8 cellular contexts compared by ENCODE assay signal in the genomic region with DNA sequence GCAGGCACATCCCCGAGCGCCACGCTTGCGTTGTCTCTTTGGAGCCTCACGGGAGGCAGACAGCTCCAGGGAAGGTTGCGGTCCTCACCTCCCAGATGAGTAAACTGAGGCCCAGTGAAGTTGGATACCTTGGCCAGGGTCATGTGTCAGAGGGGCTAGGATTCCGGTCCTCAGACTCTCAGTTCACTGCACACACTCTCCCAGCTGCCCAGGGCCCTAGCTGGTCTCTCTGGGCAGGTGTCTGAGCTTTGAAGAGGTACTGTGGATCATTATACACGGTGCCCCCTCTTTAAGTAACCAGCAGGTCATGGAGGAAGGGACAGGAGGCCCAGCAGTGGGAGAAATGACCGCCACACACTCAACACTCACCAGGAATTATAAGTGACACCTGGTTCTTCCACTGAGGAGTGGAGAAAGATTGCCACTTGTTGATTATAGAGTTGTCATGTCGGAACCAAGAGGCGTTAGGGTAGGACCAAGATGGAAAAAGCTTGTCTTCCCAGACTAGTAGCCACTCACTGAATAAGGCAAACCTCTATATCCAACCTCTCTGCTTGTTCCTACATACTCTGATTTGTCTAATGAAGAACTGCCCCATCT. TPM values are rescaled to one million over a fixed set of nuclear protein-coding genes. Genes with fewer than 3 reads are reported as not detected.
DNase-seq lines count a peak whose midpoint lies in the region; ATAC-seq and TF ChIP-seq lines count a peak whose summit lies in the region.

No MANE protein-coding gene starts in this region.

- ATAC-seq in GM19455 (IDR thresholded peaks at IDR 0.05; ENCODE audit: unreplicated experiment), result peak; percentile 3

- peak overlapping the region; percentile 15 for H3K27ac ChIP-seq in OCI-LY7 (ENCODE audit: low read depth, low read length, poor library complexity, severe bottlenecking)
- peak overlapping the region; percentile 27 for H3K27ac ChIP-seq in parathyroid adenoma

- H3K9me3 ChIP-seq in OCI-LY7 (ENCODE audit: low read length), result no peaks in the 10 kb centered on the region
- no peaks in the 10 kb centered on the region for H3K9me3 ChIP-seq in parathyroid adenoma (ENCODE audit: control insufficient read depth, low read length)

- peak overlapping the region; percentile 89 for H3K4me2 ChIP-seq in OCI-LY7 (ENCODE audit: low read length)
- peak overlapping the region; percentile 99 for H3K4me2 ChIP-seq in parathyroid adenoma (ENCODE audit: low read length)

- DNase-seq in OCI-LY7 (ENCODE audit: low spot score) (no peak), epithelial cell of proximal tubule (ENCODE audit: low read depth) (no peak), NCI-H345 treated with DMSO at 0.1 percent for 48 hours (lab: John Stamatoyannopoulos, UW; ENCODE audit: unreplicated experiment) (no peak), EL (no peak)
- no peak for DNase-seq in stimulated activated CD4-positive, alpha-beta T cell treated with anti-CD3 and anti-CD28 coated beads, Interleukin-1b, Interleukin-23, amount 100 ng/mL, for 48 hours
- no peak for DNase-seq in stimulated activated CD8-positive, alpha-beta memory T cell treated with anti-CD3 and anti-CD28 coated beads, Interleukin-4, amount 100 ng/mL, for 48 hours

- H4K20me1 ChIP-seq in OCI-LY7 (ENCODE audit: insufficient read depth, low read length), result no peaks in the 10 kb centered on the region

- peak overlapping the region; percentile 77; the same call in 1 of the 2 replicates for H2AFZ ChIP-seq in OCI-LY7 (ENCODE audit: low read length)
- peak overlapping the region; percentile 96 for H2AFZ ChIP-seq in parathyroid adenoma

- H3K4me3 ChIP-seq in OCI-LY7 (ENCODE audit: low read depth, low read length, poor library complexity, severe bottlenecking), result peak overlapping the region; percentile 95
- H3K4me3 ChIP-seq in epithelial cell of proximal tubule (ENCODE audit: low read depth, low read length), result peak overlapping the region; percentile 79
- peak overlapping the region; percentile 87 for H3K4me3 ChIP-seq in parathyroid adenoma (ENCODE audit: low read depth, low read length)

- H3K36me3 ChIP-seq in OCI-LY7 (ENCODE audit: insufficient read depth, low read length) (peaks cover 37% of the 10 kb centered on the region), parathyroid adenoma (ENCODE audit: control insufficient read depth, insufficient read depth, low read length) (no peaks in the 10 kb centered on the region)

- H3K4me1 ChIP-seq in OCI-LY7 (ENCODE audit: insufficient read depth, low read length, poor library complexity, severe bottlenecking), result peaks cover 16% of the 10 kb centered on the region
- peaks cover 14% of the 10 kb centered on the region for H3K4me1 ChIP-seq in parathyroid adenoma

- H3K27me3 ChIP-seq in parathyroid adenoma (ENCODE audit: control insufficient read depth, insufficient read depth, low read length), result no peaks in the 10 kb centered on the region

- CTCF ChIA-PET in OCI-LY7 (lab: Charles Lee; ENCODE audit: unreplicated experiment), result no interaction called here

- H3K9me2 ChIP-seq in OCI-LY7 (ENCODE audit: insufficient read depth, low read length), result no peaks in the 10 kb centered on the region

- TF ChIP-seq CTCF in OCI-LY7 (conservative IDR thresholded peaks at IDR 0.05; ENCODE audit: low read length) (no peak), epithelial cell of proximal tubule (conservative IDR thresholded peaks at IDR 0.05; ENCODE audit: low read depth, low read length) (no peak), parathyroid adenoma (IDR thresholded peaks at IDR 0.05) (no peak)

- peaks cover 13% of the 10 kb centered on the region; the same call in 1 of the 2 replicates for H3K79me2 ChIP-seq in OCI-LY7 (ENCODE audit: insufficient read depth, low read depth, low read length)
- no peaks in the 10 kb centered on the region for H3K79me2 ChIP-seq in parathyroid adenoma

- intact Hi-C loops in OCI-LY7 (cut with micrococcal nuclease; ENCODE audit: unreplicated experiment), result loop anchor here (2.0 kb wide), 2 partner anchors 37 to 53 kb away; a partner anchor contains a TSS

- POLR2A ChIA-PET in OCI-LY7 (lab: Charles Lee), result interaction anchor here (0.6 to 4.8 kb wide), 4 partner anchors 17 to 321 kb away, joined by 3 to 29 read pairs (median 4); a partner anchor contains a TSS

- TSS peak; percentile 65 for BruUV-seq in OCI-LY7 (replicated peaks; lab: Mats Ljungman, UMichigan)

- H3K9ac ChIP-seq in parathyroid adenoma, result peak overlapping the region; percentile 64

RNA-seq across cellular contexts. Expression of a gene that starts 0.6 kb away (rescaled TPM):
- 32.0 and 32.6 TPM in 2 replicates for total RNA-seq in OCI-LY7 (2014; rRNA removed; shearing (Covaris generic))
- total RNA-seq in OCI-LY7 (2022) (78.6 and 79.3 TPM in 2 replicates), epithelial cell of proximal tubule (11.2 and 20.1 TPM in 2 replicates)

RNA-seq across cellular contexts. Expression of a gene that starts 18.1 kb away (rescaled TPM):
- total RNA-seq in OCI-LY7 (2014; rRNA removed; shearing (Covaris generic)), result 34.3 and 37.4 TPM in 2 replicates
- total RNA-seq in OCI-LY7 (2022), result 42.0 and 51.8 TPM in 2 replicates
- 17.0 and 21.8 TPM in 2 replicates for total RNA-seq in epithelial cell of proximal tubule

RNA-seq across cellular contexts. Expression of a gene that starts 38.1 kb away (rescaled TPM):
- total RNA-seq in OCI-LY7 (2014; rRNA removed; shearing (Covaris generic)), result 147 and 214 TPM in 2 replicates
- total RNA-seq in OCI-LY7 (2022) (253 and 267 TPM in 2 replicates), epithelial cell of proximal tubule (283 and 454 TPM in 2 replicates)

RNA-seq across cellular contexts. Expression of a gene that starts 45.1 kb away (rescaled TPM):
- 2.7 and 3.2 TPM in 2 replicates for total RNA-seq in OCI-LY7 (2014; rRNA removed; shearing (Covaris generic))
- total RNA-seq in OCI-LY7 (2022), result 1.6 and 2.2 TPM in 2 replicates
- 0.80 and 2.1 TPM in 2 replicates for total RNA-seq in epithelial cell of proximal tubule

RNA-seq across cellular contexts. Expression of a gene that starts 53.2 kb away (rescaled TPM):
- 9.7 and 14.0 TPM in 2 replicates for total RNA-seq in OCI-LY7 (2014; rRNA removed; shearing (Covaris generic))
- 17.9 and 19.7 TPM in 2 replicates for total RNA-seq in OCI-LY7 (2022)
- total RNA-seq in epithelial cell of proximal tubule, result 5.5 and 6.1 TPM in 2 replicates
